1 cellular context compared by ENCODE assay signal in genomic region chrX:13000311-13000811, GRCh38.
TF ChIP-seq lines count a peak whose summit lies in the region.

No MANE protein-coding gene starts in this region.

TF ChIP-seq in GM23338, 12 proteins besides CTCF, POLR2A, EP300 and RAD21 (continued from another document):
- no peak for TF ChIP-seq ZNF462 (CRISPR knock-in tag; IDR thresholded peaks at IDR 0.05)
- no peak for TF ChIP-seq ZNF114 (CRISPR knock-in tag; IDR thresholded peaks at IDR 0.05)
- TF ChIP-seq, protein P1, sequence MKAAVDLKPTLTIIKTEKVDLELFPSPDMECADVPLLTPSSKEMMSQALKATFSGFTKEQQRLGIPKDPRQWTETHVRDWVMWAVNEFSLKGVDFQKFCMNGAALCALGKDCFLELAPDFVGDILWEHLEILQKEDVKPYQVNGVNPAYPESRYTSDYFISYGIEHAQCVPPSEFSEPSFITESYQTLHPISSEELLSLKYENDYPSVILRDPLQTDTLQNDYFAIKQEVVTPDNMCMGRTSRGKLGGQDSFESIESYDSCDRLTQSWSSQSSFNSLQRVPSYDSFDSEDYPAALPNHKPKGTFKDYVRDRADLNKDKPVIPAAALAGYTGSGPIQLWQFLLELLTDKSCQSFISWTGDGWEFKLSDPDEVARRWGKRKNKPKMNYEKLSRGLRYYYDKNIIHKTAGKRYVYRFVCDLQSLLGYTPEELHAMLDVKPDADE (IDR thresholded peaks at IDR 0.05) = no peak
- TF ChIP-seq REST (IDR thresholded peaks at IDR 0.05; ENCODE audit: unreplicated experiment) = no peak
- no peak for TF ChIP-seq JUNB (IDR thresholded peaks at IDR 0.05; ENCODE audit: unreplicated experiment)
- no peak for TF ChIP-seq ZNF331 (CRISPR knock-in tag; IDR thresholded peaks at IDR 0.05; ENCODE audit: low read depth)
- no peak for TF ChIP-seq EZH2 (IDR thresholded peaks at IDR 0.05; ENCODE audit: low read depth, unreplicated experiment)
- no peak for TF ChIP-seq STAT1 (IDR thresholded peaks at IDR 0.05; ENCODE audit: unreplicated experiment)
- TF ChIP-seq NANOG (IDR thresholded peaks at IDR 0.05; ENCODE audit: borderline replicate concordance) = no peak
TF ChIP-seq in GM23338: peak in this region for 0.
